ENCODE assay signal across 8 cellular contexts in genomic region chr1:148254611-148255429, GRCh38.
DNase-seq lines count a peak whose midpoint lies in the region; TF ChIP-seq lines count a peak whose summit lies in the region.
"Not testable (repeated sequence)": the region's sequence is repeated elsewhere in the genome, so short reads cannot be mapped to it uniquely, and the experiment has no call there.

No MANE protein-coding gene starts in this region.

- intact Hi-C loops in prostate gland (cut with DNase I), result not testable (repeated sequence)

- not testable (repeated sequence) for H3K36me3 ChIP-seq in prostate gland

- POLR2A ChIA-PET in RWPE1 (lab: Yijun Ruan, JAX; ENCODE audit: low non-redundant PET), result not testable (repeated sequence)

- H3K4me3 ChIP-seq in LNCaP clone FGC (ENCODE audit: low read depth, low read length); choroid plexus epithelial cell (ENCODE audit: low read depth, low read length); prostate gland: not testable (repeated sequence)

- 42% methylated on average over 16 of the region's 16 CpGs for WGBS in prostate gland

- TF ChIP-seq POLR2A in prostate gland (IDR thresholded peaks at IDR 0.05), result not testable (repeated sequence)

- TF ChIP-seq CTCF in 22Rv1 (IDR thresholded peaks at IDR 0.05), result peak; percentile 92
- peak; percentile 63 for TF ChIP-seq CTCF in LNCaP clone FGC (IDR thresholded peaks at IDR 0.05; ENCODE audit: control insufficient read depth, extremely low read depth, insufficient read depth)
- TF ChIP-seq CTCF in RWPE1 (conservative IDR thresholded peaks at IDR 0.05; ENCODE audit: low read depth), result peak; percentile 66
- TF ChIP-seq CTCF in choroid plexus epithelial cell (conservative IDR thresholded peaks at IDR 0.05; ENCODE audit: low read depth, low read length), result peak; percentile 72
- peak in 3 of 4 experiments; percentile 30 to 44 (median 36) for TF ChIP-seq CTCF in prostate gland (IDR thresholded peaks at IDR 0.05)

- not testable (repeated sequence) for H3K27ac ChIP-seq in 22Rv1, RWPE1, prostate gland

- H3K27me3 ChIP-seq in prostate gland (replicated peaks; ENCODE audit: insufficient read depth), result not testable (repeated sequence)

- CTCF ChIA-PET in RWPE1 (lab: Yijun Ruan, JAX), result not testable (repeated sequence)

- peak; percentile 8 for DNase-seq in GM03348 (ENCODE audit: low spot score)
- DNase-seq in LNCaP clone FGC (ENCODE audit: low read depth); prostate gland (ENCODE audit: low spot score): not testable (repeated sequence)
- peak; percentile 17 for DNase-seq in RWPE1 (ENCODE audit: low spot score)
- peak; percentile 23 for DNase-seq in activated T-cell treated with anti-CD3 and anti-CD28 coated beads for 24 hours (ENCODE audit: low read depth)
- DNase-seq in choroid plexus epithelial cell (ENCODE audit: low read depth), result peak; percentile 28
- DNase-seq in islet precursor cell, result peak; percentile 63

- H3K9me3 ChIP-seq in prostate gland, result not testable (repeated sequence)

- H3K4me1 ChIP-seq in prostate gland (replicated peaks), result not testable (repeated sequence)

Comparison
In these comparisons a context has a peak if more than half of its experiments do, and no peak if none do; other contexts are left out.
1. CTCF ChIP-seq: peak in every context shown above with its lines; median percentile 92 in 22Rv1; 72 in choroid plexus epithelial cell; 66 in RWPE1; 63 in LNCaP clone FGC; 36 in prostate gland.